In genomic region chr7:44015090-44015489, GRCh38 we compare ENCODE assay signal across 6 cellular contexts. TPM values are rescaled to one million over a fixed set of nuclear protein-coding genes. Genes with fewer than 3 reads are reported as not detected.
"Had no signal": no experiment of that assay in that cellular context is flagged by ENCODE, and none has a peak within 500 bp of the region (broad histone marks: within the 10 kb centered on the region; RNA-seq: fewer than 3 reads in every experiment).

No MANE protein-coding gene starts in this region.

RNA-seq across cellular contexts. Expression of gene SPDYE1, which starts 17.4 kb away (rescaled TPM):
- total RNA-seq: GM23338, H1, H9, HT-29, IMR-90, K562 had no signal

RNA-seq across cellular contexts. Expression of gene PGAM2, which starts 50.3 kb away (rescaled TPM):
- total RNA-seq: IMR-90, K562 had no signal
